Comparison of ENCODE assay signal across 19 cellular contexts in genomic region chr18:51803029-51803428, GRCh38.
DNase-seq lines count a peak whose midpoint lies in the region; ATAC-seq, FAIRE-seq and TF ChIP-seq lines count a peak whose summit lies in the region.
"Had no signal": no experiment of that assay in that cellular context is flagged by ENCODE, and none has a peak within 500 bp of the region (broad histone marks: within the 10 kb centered on the region; RNA-seq: fewer than 3 reads in every experiment).

No MANE protein-coding gene starts in this region.

- TF ChIP-seq CTCF in A549 (IDR thresholded peaks at IDR 0.05), result no peak
- no peak for TF ChIP-seq CTCF in GM23338 (conservative IDR thresholded peaks at IDR 0.05; ENCODE audit: low read depth in 2 of 2)
- TF ChIP-seq CTCF in glutamatergic neuron (IDR thresholded peaks at IDR 0.05; ENCODE audit: partially characterized antibody, unreplicated experiment), result no peak

- H3K9me2 ChIP-seq in GM23338 (ENCODE audit: insufficient read depth), result peaks cover 8% of the 10 kb centered on the region; the same call in 1 of the 2 replicates

- no peaks in the 10 kb centered on the region for H3F3A ChIP-seq in GM23338 (replicated peaks; ENCODE audit: low read depth)

- H3K4me1 Mint-ChIP-seq in GM23338 (no peaks in the 10 kb centered on the region), glutamatergic neuron (ENCODE audit: low read depth, unreplicated experiment) (no peaks in the 10 kb centered on the region)
- H3K4me1 Mint-ChIP-seq: CD4-positive, alpha-beta memory T cell; H9 had no signal

- no peaks in the 10 kb centered on the region for H3K36me3 Mint-ChIP-seq in GM23338 (ENCODE audit: low read depth)
- no peaks in the 10 kb centered on the region for H3K36me3 Mint-ChIP-seq in glutamatergic neuron (ENCODE audit: unreplicated experiment)
- H3K36me3 Mint-ChIP-seq: CD4-positive, alpha-beta memory T cell had no signal

- no peaks in the 10 kb centered on the region for H3K9me3 ChIP-seq in A549

- 0% methylated on average over 3 of the region's 3 CpGs for WGBS in A549 (ENCODE audit: missing lambda C conversion rate)

- ATAC-seq in A549 (no peak), GM23338 (no peak), HG02970 (IDR thresholded peaks at IDR 0.05; ENCODE audit: low FRiP score, unreplicated experiment) (no peak), GM18909 (IDR thresholded peaks at IDR 0.05; ENCODE audit: poor library complexity, unreplicated experiment) (no peak)
- ATAC-seq: HCT116 had no signal

- no peaks in the 10 kb centered on the region for H3K79me2 ChIP-seq in GM23338 (replicated peaks; ENCODE audit: insufficient read depth)

- H3K4me2 ChIP-seq in A549 (no peak overlapping the region), GM23338 (no peak overlapping the region)

- no peaks in the 10 kb centered on the region for H3K36me3 ChIP-seq in GM23338 (ENCODE audit: insufficient read depth)

- no peaks in the 10 kb centered on the region for H3K27me3 ChIP-seq in GM23338 (ENCODE audit: insufficient read depth)

- no peak for TF ChIP-seq POLR2A in A549 (IDR thresholded peaks at IDR 0.05; ENCODE audit: low read length)

- no peak for TF ChIP-seq EP300 in A549 (IDR thresholded peaks at IDR 0.05)

- H3K4me3 Mint-ChIP-seq in GM23338 (no peak overlapping the region), glutamatergic neuron (ENCODE audit: unreplicated experiment) (peak overlapping the region; percentile 16)
- H3K4me3 Mint-ChIP-seq: CD4-positive, alpha-beta memory T cell; H9 had no signal

- TF ChIP-seq RAD21 in A549 (conservative IDR thresholded peaks at IDR 0.05 in 1 of 2, IDR thresholded peaks at IDR 0.05 in 1 of 2), result no peak

- CTCF ChIA-PET in A549 (lab: Yijun Ruan, JAX), result no interaction called here

- H2AFZ ChIP-seq in GM23338, result 0 out of 2 replicates have a peak overlapping the region, but pooled peaks have one; percentile 24
- H2AFZ ChIP-seq: GM23248 had no signal

- H3K27ac Mint-ChIP-seq in GM23338 (no peak overlapping the region), glutamatergic neuron (ENCODE audit: unreplicated experiment) (no peak overlapping the region)
- H3K27ac Mint-ChIP-seq: CD4-positive, alpha-beta memory T cell; H9 had no signal

- H3K4me1 ChIP-seq in A549 (no peaks in the 10 kb centered on the region), GM23338 (ENCODE audit: insufficient read depth) (no peaks in the 10 kb centered on the region)

- H3K27me3 Mint-ChIP-seq in GM23338 (ENCODE audit: insufficient read depth, low read depth, poor library complexity) (no peaks in the 10 kb centered on the region), glutamatergic neuron (ENCODE audit: unreplicated experiment) (no peaks in the 10 kb centered on the region)
- H3K27me3 Mint-ChIP-seq: CD4-positive, alpha-beta memory T cell had no signal

- peak; percentile 22 for DNase-seq in NCI-H146 (lab: John Stamatoyannopoulos, UW)
- DNase-seq in NCI-H146 treated with DMSO at 0.1 percent for 48 hours (lab: John Stamatoyannopoulos, UW; ENCODE audit: unreplicated experiment), result no peak
- no peak for DNase-seq in A549 (ENCODE audit: low read depth in 1 of 2, low spot score in 1 of 2)
- DNase-seq in GM23338 (ENCODE audit: low spot score), result no peak
- no peak for DNase-seq in glutamatergic neuron
- DNase-seq: 8988T; C1 segment of cervical spinal cord; Calu3; CD4-positive, alpha-beta memory T cell; DMS153; DND-41; GM23248; H9 had no signal

- no peak overlapping the region for H3K4me3 ChIP-seq in A549
- no peak overlapping the region for H3K4me3 ChIP-seq in GM23338
- H3K4me3 ChIP-seq: GM23248 had no signal

- no peaks in the 10 kb centered on the region for H3K9me3 Mint-ChIP-seq in GM23338
- H3K9me3 Mint-ChIP-seq in glutamatergic neuron (ENCODE audit: unreplicated experiment), result no peaks in the 10 kb centered on the region

- H3K27ac ChIP-seq in A549 (no peak overlapping the region), GM23338 (ENCODE audit: low read depth) (no peak overlapping the region)
- H3K27ac ChIP-seq: GM23248 had no signal

- FAIRE-seq in A549 (lab: Jason Lieb, UNC), result no peak
- FAIRE-seq: G401.6, GM12892, GM19239 had no signal

- H4K20me1 ChIP-seq in GM23338 (replicated peaks; ENCODE audit: insufficient read depth), result no peaks in the 10 kb centered on the region

- POLR2A ChIA-PET in A549 (lab: Yijun Ruan, JAX), result no interaction called here

TF ChIP-seq in A549, 52 proteins besides CTCF, POLR2A, EP300 and RAD21:
- TF ChIP-seq MAFK (IDR thresholded peaks at IDR 0.05; ENCODE audit: partially characterized antibody) (peak; percentile 37), RCOR1 (IDR thresholded peaks at IDR 0.05; ENCODE audit: low read depth, low read length) (no peak)

TF ChIP-seq in GM23338, 12 proteins besides CTCF, POLR2A, EP300 and RAD21:
- TF ChIP-seq STAT1 (IDR thresholded peaks at IDR 0.05; ENCODE audit: unreplicated experiment), result no peak
- TF ChIP-seq, protein P1, sequence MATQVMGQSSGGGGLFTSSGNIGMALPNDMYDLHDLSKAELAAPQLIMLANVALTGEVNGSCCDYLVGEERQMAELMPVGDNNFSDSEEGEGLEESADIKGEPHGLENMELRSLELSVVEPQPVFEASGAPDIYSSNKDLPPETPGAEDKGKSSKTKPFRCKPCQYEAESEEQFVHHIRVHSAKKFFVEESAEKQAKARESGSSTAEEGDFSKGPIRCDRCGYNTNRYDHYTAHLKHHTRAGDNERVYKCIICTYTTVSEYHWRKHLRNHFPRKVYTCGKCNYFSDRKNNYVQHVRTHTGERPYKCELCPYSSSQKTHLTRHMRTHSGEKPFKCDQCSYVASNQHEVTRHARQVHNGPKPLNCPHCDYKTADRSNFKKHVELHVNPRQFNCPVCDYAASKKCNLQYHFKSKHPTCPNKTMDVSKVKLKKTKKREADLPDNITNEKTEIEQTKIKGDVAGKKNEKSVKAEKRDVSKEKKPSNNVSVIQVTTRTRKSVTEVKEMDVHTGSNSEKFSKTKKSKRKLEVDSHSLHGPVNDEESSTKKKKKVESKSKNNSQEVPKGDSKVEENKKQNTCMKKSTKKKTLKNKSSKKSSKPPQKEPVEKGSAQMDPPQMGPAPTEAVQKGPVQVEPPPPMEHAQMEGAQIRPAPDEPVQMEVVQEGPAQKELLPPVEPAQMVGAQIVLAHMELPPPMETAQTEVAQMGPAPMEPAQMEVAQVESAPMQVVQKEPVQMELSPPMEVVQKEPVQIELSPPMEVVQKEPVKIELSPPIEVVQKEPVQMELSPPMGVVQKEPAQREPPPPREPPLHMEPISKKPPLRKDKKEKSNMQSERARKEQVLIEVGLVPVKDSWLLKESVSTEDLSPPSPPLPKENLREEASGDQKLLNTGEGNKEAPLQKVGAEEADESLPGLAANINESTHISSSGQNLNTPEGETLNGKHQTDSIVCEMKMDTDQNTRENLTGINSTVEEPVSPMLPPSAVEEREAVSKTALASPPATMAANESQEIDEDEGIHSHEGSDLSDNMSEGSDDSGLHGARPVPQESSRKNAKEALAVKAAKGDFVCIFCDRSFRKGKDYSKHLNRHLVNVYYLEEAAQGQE (IDR thresholded peaks at IDR 0.05; ENCODE audit: unreplicated experiment), result no peak
- TF ChIP-seq EZH2phosphoT487 (IDR thresholded peaks at IDR 0.05; ENCODE audit: unreplicated experiment), result no peak
- TF ChIP-seq POLR2AphosphoS5 (IDR thresholded peaks at IDR 0.05; ENCODE audit: low read depth), result no peak
